ENCODE assay signal across 27 cellular contexts in the genomic region with DNA sequence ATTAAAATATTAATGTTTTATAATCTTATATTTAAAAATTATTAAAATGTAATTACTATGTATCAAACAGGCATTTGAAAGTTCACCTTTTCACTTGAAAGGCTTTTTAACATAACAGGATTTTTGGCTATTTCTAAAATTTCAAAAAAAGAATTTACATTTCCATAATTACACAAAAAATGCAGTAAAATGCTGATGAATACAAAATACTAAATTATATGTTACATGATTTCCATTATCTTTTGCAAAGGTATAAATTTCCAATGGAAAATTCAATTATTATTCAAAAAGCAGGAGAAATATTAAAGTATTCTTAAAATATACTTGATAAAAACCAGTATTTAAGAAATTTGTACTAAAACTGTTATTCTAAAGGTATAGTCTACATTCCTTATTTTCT.
DNase-seq lines count a peak whose midpoint lies in the region; ATAC-seq, FAIRE-seq and TF ChIP-seq lines count a peak whose summit lies in the region.
"Had no signal": no experiment of that assay in that cellular context is flagged by ENCODE, and none has a peak within 500 bp of the region (broad histone marks: within the 10 kb centered on the region; RNA-seq: fewer than 3 reads in every experiment).

No MANE protein-coding gene starts in this region.

- POLR2A ChIA-PET in HepG2 (lab: Yijun Ruan, JAX): no interaction called here

- TF ChIP-seq RAD21 in HepG2 (CRISPR knock-in tag; IDR thresholded peaks at IDR 0.05): no peak

- ATAC-seq in HepG2 (no peak), right lobe of liver (no peak), pancreas (no peak), HG03045 (IDR thresholded peaks at IDR 0.05; ENCODE audit: unreplicated experiment) (no peak), GM21723 (IDR thresholded peaks at IDR 0.05; ENCODE audit: unreplicated experiment) (no peak)
- ATAC-seq: CD8-positive, alpha-beta T cell had no signal

- no peak overlapping the region for H2AFZ ChIP-seq in HepG2 (ENCODE audit: low read length)

- CTCF ChIA-PET in HepG2 (lab: Yijun Ruan, JAX; ENCODE audit: low intra/inter-chr PET ratio, low total read pairs): no interaction called here

- no peak overlapping the region for H3K27ac ChIP-seq in HepG2 (ENCODE audit: extremely low read length, insufficient read depth, low read length)
- H3K27ac ChIP-seq in right lobe of liver: no peak overlapping the region
- no peak overlapping the region for H3K27ac ChIP-seq in pancreas
- H3K27ac ChIP-seq: 22Rv1, BLaER1 had no signal

- H3K27me3 ChIP-seq in HepG2 (ENCODE audit: control insufficient read depth in 1 of 2, insufficient read depth in 2 of 2, low read length in 2 of 2) (no peaks in the 10 kb centered on the region), right lobe of liver (no peaks in the 10 kb centered on the region), pancreas (no peaks in the 10 kb centered on the region)
- H3K27me3 ChIP-seq: BE2C, BLaER1 had no signal

- DNase-seq in HepG2 (ENCODE audit: low spot score): no peak
- DNase-seq in right lobe of liver: no peak
- no peak for DNase-seq in pancreas
- DNase-seq in NCI-H82 (lab: John Stamatoyannopoulos, UW): no peak
- DNase-seq: ACHN; BE2C; C1 segment of cervical spinal cord; Caco-2; Calu3; CD4-positive, CD25-positive, alpha-beta regulatory T cell; CD8-positive, alpha-beta T cell; DMS 273 treated with DMSO at 0.1 percent for 48 hours; DMS153; DMS53; DMS79; DND-41; EL; GF-D8 had no signal

- H3K79me2 ChIP-seq in HepG2 (ENCODE audit: insufficient read depth, low read length): no peaks in the 10 kb centered on the region

- in situ Hi-C loops in HepG2 (cut with HindIII; ENCODE audit: extremely low pct_ligation_motif_present, low pct_unique_long_range_greater_than_20kb): no loop called here

- TF ChIP-seq POLR2A in HepG2 (IDR thresholded peaks at IDR 0.05; ENCODE audit: insufficient read depth in 1 of 2, low read depth in 2 of 2, low read length in 2 of 2) (no peak), right lobe of liver (IDR thresholded peaks at IDR 0.05) (no peak)

- no TSS peak for BruUV-seq in HepG2 (replicated peaks; lab: Mats Ljungman, UMichigan)

- FAIRE-seq in HepG2 (lab: Jason Lieb, UNC) (no peak), TTC549 (lab: Jason Lieb, UNC) (peak; percentile 58), colon (lab: Jason Lieb, UNC) (peak; percentile 47), pancreas (lab: Jason Lieb, UNC) (peak; percentile 85)
- FAIRE-seq: D721Med, GM12891, GM19239 had no signal

- TF ChIP-seq CTCF in HepG2 (CRISPR knock-in tag; IDR thresholded peaks at IDR 0.05) (no peak), right lobe of liver (IDR thresholded peaks at IDR 0.05) (no peak), pancreas (IDR thresholded peaks at IDR 0.05) (no peak)

- intact Hi-C loops in HepG2 (cut with micrococcal nuclease; ENCODE audit: unreplicated experiment): no loop called here
- intact Hi-C loops in right lobe of liver (cut with DNase I): no loop called here
- intact Hi-C loops in pancreas (cut with DNase I): no loop called here

- TF ChIP-seq EP300 in HepG2 (IDR thresholded peaks at IDR 0.05; ENCODE audit: low read depth in 2 of 2, low read length in 2 of 2): no peak
- no peak for TF ChIP-seq EP300 in HepG2 (CRISPR knock-in tag; IDR thresholded peaks at IDR 0.05; ENCODE audit: borderline replicate concordance)

- H3K4me1 ChIP-seq in HepG2 (ENCODE audit: insufficient read depth, low read length) (no peaks in the 10 kb centered on the region), right lobe of liver (no peaks in the 10 kb centered on the region), pancreas (no peaks in the 10 kb centered on the region)
- H3K4me1 ChIP-seq: BE2C, BLaER1, Caco-2 had no signal

- peaks cover 2 to 29% of the 10 kb centered on the region in 2 experiments for H3K36me3 ChIP-seq in HepG2 (replicated peaks in 1 of 2; ENCODE audit: control insufficient read depth in 1 of 2, insufficient read depth in 2 of 2, low read length in 2 of 2)
- H3K36me3 ChIP-seq in right lobe of liver: peaks cover 0 to 24% (median 10%) of the 10 kb centered on the region in 4 donors
- peaks cover 0 to 17% (median 10%) of the 10 kb centered on the region in 3 donors for H3K36me3 ChIP-seq in pancreas

- H3K9me3 ChIP-seq in HepG2 (ENCODE audit: low read length) (no peaks in the 10 kb centered on the region), right lobe of liver (no peaks in the 10 kb centered on the region), pancreas (no peaks in the 10 kb centered on the region)
- H3K9me3 ChIP-seq: BE2C, BLaER1, Caco-2 had no signal

- no peaks in the 10 kb centered on the region for H4K20me1 ChIP-seq in HepG2 (ENCODE audit: insufficient read depth, low read length)
- H4K20me1 ChIP-seq: BLaER1 had no signal

- no peak overlapping the region for H3K4me3 ChIP-seq in HepG2 (replicated peaks in 1 of 3; ENCODE audit: insufficient read depth in 1 of 3, low read depth in 2 of 3, low read length in 3 of 3)
- H3K4me3 ChIP-seq in right lobe of liver: no peak overlapping the region
- H3K4me3 ChIP-seq in pancreas: no peak overlapping the region
- H3K4me3 ChIP-seq: BLaER1 had no signal

- no peak overlapping the region for H3K9ac ChIP-seq in HepG2 (ENCODE audit: insufficient read depth, low read depth, low read length)
- H3K9ac ChIP-seq: BLaER1 had no signal

- H3K4me2 ChIP-seq in HepG2 (ENCODE audit: low read depth, low read length): no peak overlapping the region
- H3K4me2 ChIP-seq: BLaER1 had no signal

TF ChIP-seq in HepG2, 621 proteins besides CTCF, POLR2A, EP300 and RAD21:
- TF ChIP-seq, protein P1, sequence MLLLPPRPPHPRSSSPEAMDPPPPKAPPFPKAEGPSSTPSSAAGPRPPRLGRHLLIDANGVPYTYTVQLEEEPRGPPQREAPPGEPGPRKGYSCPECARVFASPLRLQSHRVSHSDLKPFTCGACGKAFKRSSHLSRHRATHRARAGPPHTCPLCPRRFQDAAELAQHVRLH (CRISPR knock-in tag; IDR thresholded peaks at IDR 0.05; ENCODE audit: borderline replicate concordance, low read depth): no peak
- TF ChIP-seq MAFF (IDR thresholded peaks at IDR 0.05; ENCODE audit: low read depth, low read length) (peak; percentile 38; the same call in 1 of the 2 replicates), MAFK (conservative IDR thresholded peaks at IDR 0.05 in 1 of 2, IDR thresholded peaks at IDR 0.05 in 1 of 2; ENCODE audit: low read length in 2 of 2) (peak in 1 of 2 experiments; percentile 54; a peak in 2 of 4 replicates)
TF ChIP-seq in HepG2: peak in this region for 2.
